In the genomic region with DNA sequence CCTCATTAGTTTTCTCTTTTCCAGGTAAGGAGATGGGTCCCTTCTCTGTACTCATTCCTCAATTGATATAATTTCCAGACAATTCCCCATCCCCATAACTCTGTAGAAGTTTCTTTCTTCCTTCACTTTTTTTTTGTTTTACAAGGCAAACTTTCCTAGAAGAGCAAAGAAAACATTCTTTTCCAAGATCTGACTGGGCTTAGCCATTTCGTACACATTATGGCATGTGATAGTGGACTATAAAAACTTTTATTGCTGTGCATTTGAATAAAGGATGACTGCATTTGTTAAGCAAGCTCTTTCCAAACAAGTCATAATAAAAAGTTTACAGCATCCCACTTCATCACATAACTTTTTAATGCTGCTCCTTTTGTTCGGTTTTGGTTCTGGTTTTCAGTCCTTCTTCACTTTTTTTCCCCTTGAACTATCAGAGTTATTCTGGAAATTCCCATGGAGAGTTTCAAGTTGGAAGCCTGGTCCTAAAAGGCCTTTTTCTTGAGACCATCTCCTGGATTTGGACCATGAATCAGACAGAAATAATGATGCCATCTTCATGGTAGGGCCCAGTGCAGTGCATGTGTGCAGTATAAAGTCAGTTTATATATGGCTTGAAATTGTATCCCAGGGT, we compare ENCODE assay signal across 15 cellular contexts.
"Had no signal": no experiment of that assay in that cellular context is flagged by ENCODE, and none has a peak within 500 bp of the region (broad histone marks: within the 10 kb centered on the region; RNA-seq: fewer than 3 reads in every experiment).

No MANE protein-coding gene starts in this region.

- DNase-seq: activated CD4-positive, alpha-beta T cell treated with anti-CD3 and anti-CD28 coated beads, Interleukin-2, amount 10 ng/mL, durations not matched to agents 7 days and 5 days; activated CD8-positive, alpha-beta memory T cell treated with anti-CD3 and anti-CD28 coated beads for 24 hours; activated naive CD4-positive, alpha-beta T cell treated with anti-CD3 and anti-CD28 coated beads, Interleukin-2, amount 50 U/mL, for 16 hours; activated T-cell treated with anti-CD3 and anti-CD28 coated beads for 4 hours; adrenal gland; effector CD4-positive, alpha-beta T cell; hippocampal formation; lower lobe of right lung; naive thymus-derived CD4-positive, alpha-beta T cell; psoas muscle; sigmoid colon; stomach had no signal

- H3K27me3 ChIP-seq: adrenal gland had no signal

- H3K4me1 ChIP-seq: adrenal gland, lower lobe of right lung, psoas muscle, sigmoid colon, stomach had no signal

- H3K4me3 ChIP-seq: adrenal gland, coronary artery, lower lobe of right lung, psoas muscle, sigmoid colon, stomach, thoracic aorta had no signal

- H3K9me3 ChIP-seq: adrenal gland, lower lobe of right lung, psoas muscle, sigmoid colon, stomach, thoracic aorta had no signal

- H3K36me3 ChIP-seq: adrenal gland, lower lobe of right lung, sigmoid colon, stomach, thoracic aorta had no signal

- H3K27ac ChIP-seq: adrenal gland, coronary artery, lower lobe of right lung, psoas muscle, sigmoid colon, stomach, thoracic aorta had no signal

- ATAC-seq: lower lobe of right lung; naive thymus-derived CD4-positive, alpha-beta T cell; psoas muscle; WTC11 had no signal
